Comparison of ENCODE assay signal across 18 cellular contexts in genomic region chr11:61298663-61299244, GRCh38. TPM values are rescaled to one million over a fixed set of nuclear protein-coding genes. Genes with fewer than 3 reads are reported as not detected.
DNase-seq lines count a peak whose midpoint lies in the region; ATAC-seq, FAIRE-seq and TF ChIP-seq lines count a peak whose summit lies in the region.
"Had no signal": no experiment of that assay in that cellular context is flagged by ENCODE, and none has a peak within 500 bp of the region (broad histone marks: within the 10 kb centered on the region; RNA-seq: fewer than 3 reads in every experiment).

No MANE protein-coding gene starts in this region.

- peaks cover 55% of the 10 kb centered on the region for H3K36me3 Mint-ChIP-seq in activated naive CD4-positive, alpha-beta T cell treated with anti-CD3 and anti-CD28 coated beads, Interleukin-2, amount 10 ng/mL, durations not matched to agents 7 days and 5 days
- H3K36me3 Mint-ChIP-seq in activated naive CD4-positive, alpha-beta T cell treated with anti-CD3 and anti-CD28 coated beads for 36 hours (ENCODE audit: low read depth), result peaks cover 41% of the 10 kb centered on the region

- no peaks in the 10 kb centered on the region for H3K9me3 Mint-ChIP-seq in activated naive CD4-positive, alpha-beta T cell treated with anti-CD3 and anti-CD28 coated beads, Interleukin-2, amount 10 ng/mL, durations not matched to agents 7 days and 5 days
- no peaks in the 10 kb centered on the region for H3K9me3 Mint-ChIP-seq in activated naive CD4-positive, alpha-beta T cell treated with anti-CD3 and anti-CD28 coated beads for 36 hours
- H3K9me3 Mint-ChIP-seq: T-helper 1 cell treated with Interleukin-12 subunit alpha and Interleukin-12 subunit beta and Interleukin-4 antibody, amounts not matched to agents 30 μg/mL and 1 μg/mL, for 36 hours had no signal

- H3K4me3 ChIP-seq in adipocyte (ENCODE audit: low read length) (no peak overlapping the region), HepG2 (replicated peaks in 1 of 3; ENCODE audit: insufficient read depth in 1 of 3, low read depth in 2 of 3, low read length in 3 of 3) (peak overlapping the region in 1 of 3 experiments; percentile 31; a peak in 2 of 6 replicates), testis (no peak overlapping the region)
- H3K4me3 ChIP-seq: cardiac muscle cell, esophagus muscularis mucosa, sigmoid colon, transverse colon had no signal

- CTCF ChIA-PET in activated naive CD4-positive, alpha-beta T cell treated with anti-CD3 and anti-CD28 coated beads, Interleukin-2, amount 10 ng/mL, durations not matched to agents 7 days and 5 days (lab: Charles Lee), result interaction anchor here (0.6 to 3.1 kb wide), 3 partner anchors 39 to 75 kb away, joined by 4 to 10 read pairs (median 4); no protein-coding TSS in a partner anchor
- CTCF ChIA-PET in activated naive CD4-positive, alpha-beta T cell treated with anti-CD3 and anti-CD28 coated beads for 36 hours (lab: Charles Lee), result interaction anchor here (1.0 kb wide), 1 partner anchor 87 kb away, joined by 4 read pairs; no protein-coding TSS in a partner anchor
- CTCF ChIA-PET in HepG2 (lab: Yijun Ruan, JAX; ENCODE audit: low intra/inter-chr PET ratio, low total read pairs), result no interaction called here

- in situ Hi-C loops in HepG2 (cut with HindIII; ENCODE audit: extremely low pct_ligation_motif_present, low pct_unique_long_range_greater_than_20kb), result no loop called here

- no peaks in the 10 kb centered on the region for H4K20me1 ChIP-seq in HepG2 (ENCODE audit: insufficient read depth, low read length)

- TF ChIP-seq CTCF in HepG2 (CRISPR knock-in tag; IDR thresholded peaks at IDR 0.05), result no peak
- no peak for TF ChIP-seq CTCF in testis (IDR thresholded peaks at IDR 0.05)

- TF ChIP-seq POLR2A in HepG2 (IDR thresholded peaks at IDR 0.05; ENCODE audit: insufficient read depth in 1 of 2, low read depth in 2 of 2, low read length in 2 of 2) (peak in 1 of 2 experiments; percentile 41; a peak in 2 of 4 replicates), testis (IDR thresholded peaks at IDR 0.05) (no peak)

- TF ChIP-seq EP300 in HepG2 (IDR thresholded peaks at IDR 0.05; ENCODE audit: low read depth in 2 of 2, low read length in 2 of 2) (peak in 1 of 2 experiments; percentile 59; a peak in 2 of 4 replicates), HepG2 (CRISPR knock-in tag; IDR thresholded peaks at IDR 0.05; ENCODE audit: borderline replicate concordance) (no peak; the same call in 1 of the 2 replicates)

- H3K4me2 ChIP-seq in HepG2 (ENCODE audit: low read depth, low read length), result peak overlapping the region; percentile 70

- peaks cover 17% of the 10 kb centered on the region for H3K79me2 ChIP-seq in HepG2 (ENCODE audit: insufficient read depth, low read length)

- 7% methylated on average over 4 of the region's 4 CpGs for whole genome bisulfite sequencing in HepG2 (ENCODE audit: low lambda C conversion rate)
- WGBS in testis, 2 donors, result 81 to 89% methylated on average over 4 of the region's 4 CpGs

- H3K27me3 ChIP-seq in adipocyte (replicated peaks; ENCODE audit: control insufficient read depth, insufficient read depth, low read length) (no peaks in the 10 kb centered on the region), HepG2 (ENCODE audit: control insufficient read depth in 1 of 2, insufficient read depth in 2 of 2, low read length in 2 of 2) (no peaks in the 10 kb centered on the region; a peak in 1 of 5 replicates), testis (no peaks in the 10 kb centered on the region)

- ATAC-seq in HepG2 (peak; percentile 55), GM21515 (IDR thresholded peaks at IDR 0.05; ENCODE audit: unreplicated experiment) (no peak)

- no peak for DNase-seq in activated naive CD4-positive, alpha-beta T cell treated with anti-CD3 and anti-CD28 coated beads, Interleukin-2, amount 10 ng/mL, durations not matched to agents 7 days and 5 days
- no peak for DNase-seq in activated naive CD4-positive, alpha-beta T cell treated with anti-CD3 and anti-CD28 coated beads for 36 hours
- peak; percentile 2 for DNase-seq in adipocyte (ENCODE audit: low read depth)
- DNase-seq in HepG2 (ENCODE audit: low spot score), result peak; percentile 96
- DNase-seq in testis, result no peak
- no peak for DNase-seq in SK-N-DZ (ENCODE audit: low spot score)
- DNase-seq in NCI-H2029 (lab: John Stamatoyannopoulos, UW), result no peak
- DNase-seq: activated CD4-positive, alpha-beta T cell treated with anti-CD3 and anti-CD28 coated beads, Interleukin-2, amount 50 U/mL, for 1 hour; activated effector memory CD4-positive, alpha-beta T cell treated with Interleukin-2 at 50 U/mL for 16 hours; MV-4-11; sigmoid colon; transverse colon had no signal

- H2AFZ ChIP-seq in HepG2 (ENCODE audit: low read length), result no peak overlapping the region

- H3K9me3 ChIP-seq in adipocyte (ENCODE audit: control insufficient read depth, low read length) (no peaks in the 10 kb centered on the region), HepG2 (ENCODE audit: low read length) (no peaks in the 10 kb centered on the region), testis (no peaks in the 10 kb centered on the region)
- H3K9me3 ChIP-seq: esophagus muscularis mucosa, sigmoid colon, transverse colon had no signal

- TF ChIP-seq RAD21 in HepG2 (CRISPR knock-in tag; IDR thresholded peaks at IDR 0.05), result no peak

- BruUV-seq in HepG2 (replicated peaks; lab: Mats Ljungman, UMichigan), result no TSS peak

- peaks cover 18% of the 10 kb centered on the region for H3K27me3 Mint-ChIP-seq in activated naive CD4-positive, alpha-beta T cell treated with anti-CD3 and anti-CD28 coated beads, Interleukin-2, amount 10 ng/mL, durations not matched to agents 7 days and 5 days
- no peaks in the 10 kb centered on the region for H3K27me3 Mint-ChIP-seq in activated naive CD4-positive, alpha-beta T cell treated with anti-CD3 and anti-CD28 coated beads for 36 hours (ENCODE audit: low read depth)

- intact Hi-C loops in activated naive CD4-positive, alpha-beta T cell treated with anti-CD3 and anti-CD28 coated beads for 36 hours (cut with micrococcal nuclease), result no loop called here
- intact Hi-C loops in HepG2 (cut with micrococcal nuclease; ENCODE audit: unreplicated experiment), result loop anchor here (2.0 kb wide), 1 partner anchor 36 kb away; no protein-coding TSS in a partner anchor
- intact Hi-C loops in testis (cut with DNase I; ENCODE audit: low total_unique reads), result no loop called here

- H3K9ac ChIP-seq in adipocyte (ENCODE audit: low read length), result peak overlapping the region; percentile 50
- peak overlapping the region; percentile 60 for H3K9ac ChIP-seq in HepG2 (ENCODE audit: insufficient read depth, low read depth, low read length)

- H3K36me3 ChIP-seq in adipocyte (ENCODE audit: control insufficient read depth, insufficient read depth, low read length, severe bottlenecking) (peaks cover 52% of the 10 kb centered on the region), HepG2 (replicated peaks in 1 of 2; ENCODE audit: control insufficient read depth in 1 of 2, insufficient read depth in 2 of 2, low read length in 2 of 2) (peaks cover 25 to 49% of the 10 kb centered on the region in 2 experiments; a peak in 4 of 5 replicates), testis (ENCODE audit: low read depth, missing control alignments) (no peaks in the 10 kb centered on the region)

- POLR2A ChIA-PET in HepG2 (lab: Yijun Ruan, JAX), result interaction anchor here (1.2 to 2.2 kb wide), 10 partner anchors 10 to 130 kb away, joined by 3 to 20 read pairs (median 4); partner anchors contain the start of genes CYB561A3, TMEM138 and TMEM216

- FAIRE-seq in HepG2 (lab: Jason Lieb, UNC), result peak; percentile 90

- H3K27ac ChIP-seq in HepG2 (ENCODE audit: extremely low read length, insufficient read depth, low read length) (peak overlapping the region; percentile 89), testis (peak overlapping the region; percentile 32 to 74)
- H3K27ac ChIP-seq: cardiac muscle cell, esophagus muscularis mucosa, HL-60, transverse colon had no signal

- peak overlapping the region; percentile 2 for H3K27ac Mint-ChIP-seq in activated naive CD4-positive, alpha-beta T cell treated with anti-CD3 and anti-CD28 coated beads, Interleukin-2, amount 10 ng/mL, durations not matched to agents 7 days and 5 days
- no peak overlapping the region for H3K27ac Mint-ChIP-seq in activated naive CD4-positive, alpha-beta T cell treated with anti-CD3 and anti-CD28 coated beads for 36 hours

- H3K4me1 ChIP-seq in adipocyte (ENCODE audit: control insufficient read depth, insufficient read depth, low read length), result peaks cover 33% of the 10 kb centered on the region
- peaks cover 50% of the 10 kb centered on the region for H3K4me1 ChIP-seq in HepG2 (ENCODE audit: insufficient read depth, low read length)
- peaks cover 30% of the 10 kb centered on the region for H3K4me1 ChIP-seq in testis

- H3K4me3 Mint-ChIP-seq in activated naive CD4-positive, alpha-beta T cell treated with anti-CD3 and anti-CD28 coated beads, Interleukin-2, amount 10 ng/mL, durations not matched to agents 7 days and 5 days, result no peak overlapping the region
- H3K4me3 Mint-ChIP-seq in activated naive CD4-positive, alpha-beta T cell treated with anti-CD3 and anti-CD28 coated beads for 36 hours, result no peak overlapping the region
- H3K4me3 Mint-ChIP-seq: T-helper 1 cell treated with Interleukin-12 subunit alpha and Interleukin-12 subunit beta and Interleukin-4 antibody, amounts not matched to agents 30 μg/mL and 1 μg/mL, for 36 hours had no signal

- H3K4me1 Mint-ChIP-seq in activated naive CD4-positive, alpha-beta T cell treated with anti-CD3 and anti-CD28 coated beads, Interleukin-2, amount 10 ng/mL, durations not matched to agents 7 days and 5 days, result peaks cover 34% of the 10 kb centered on the region
- H3K4me1 Mint-ChIP-seq in activated naive CD4-positive, alpha-beta T cell treated with anti-CD3 and anti-CD28 coated beads for 36 hours (ENCODE audit: low read depth), result peaks cover 25% of the 10 kb centered on the region

RNA-seq across cellular contexts. Expression of gene VWCE, which starts 3.6 kb away (rescaled TPM):
- total RNA-seq in activated naive CD4-positive, alpha-beta T cell treated with anti-CD3 and anti-CD28 coated beads for 36 hours, result 1 to 10 TPM; 6.6 TPM
- 10.4 and 27.6 TPM in 2 replicates for total RNA-seq in HepG2 (2016; rRNA removed; fragmentation: Illumina TruSeq; extraction: Trizol)
- total RNA-seq in HepG2 (2016; cell fraction: cytosol; rRNA removed; fragmentation: Illumina TruSeq; extraction: Trizol; ENCODE audit: low read depth), result 21.1 and 23.2 TPM in 2 replicates
- 9.5 and 29.7 TPM in 2 replicates for total RNA-seq in HepG2 (2016; cell fraction: insoluble cytoplasmic fraction; rRNA removed; fragmentation: Illumina TruSeq; extraction: Trizol)
- 16.2 and 16.5 TPM in 2 replicates for total RNA-seq in HepG2 (2016; cell fraction: membrane; rRNA removed; fragmentation: Illumina TruSeq; extraction: Trizol)
- 45.6 and 50.3 TPM in 2 replicates for total RNA-seq in HepG2 (2016; cell fraction: nucleus; rRNA removed; fragmentation: Illumina TruSeq; extraction: Trizol)
- 58.3 and 59.7 TPM in 2 replicates for polyA plus RNA-seq in HepG2 (2011; rRNA removed)
- polyA plus RNA-seq in HepG2 (2011; cell fraction: cytosol; rRNA removed), result 16.1 and 23.9 TPM in 2 replicates
- 269 and 312 TPM in 2 replicates for polyA plus RNA-seq in HepG2 (2011; cell fraction: nucleus; rRNA removed)
- 91.9 and 92.4 TPM in 2 replicates for polyA plus RNA-seq in HepG2 (2012)
- 7.3 and 7.8 TPM in 2 replicates for polyA plus RNA-seq in HepG2 (2016; cell fraction: cytosol; fragmentation: Illumina TruSeq; extraction: Trizol; ENCODE audit: low read depth)
- 16.7 and 20.6 TPM in 2 replicates for polyA plus RNA-seq in HepG2 (2016; cell fraction: insoluble cytoplasmic fraction; fragmentation: Illumina TruSeq; extraction: Trizol; ENCODE audit: low read depth)
- polyA plus RNA-seq in HepG2 (2016; cell fraction: membrane; fragmentation: Illumina TruSeq; extraction: Trizol; ENCODE audit: low read depth), result 11.9 and 13.4 TPM in 2 replicates
- 214 and 228 TPM in 2 replicates for polyA plus RNA-seq in HepG2 (2016; cell fraction: nucleus; fragmentation: Illumina TruSeq; extraction: Trizol; ENCODE audit: insufficient read depth, low read depth)
- polyA minus RNA-seq in HepG2 (2011; rRNA and poly(A)+ RNA removed; ENCODE audit: low replicate concordance), result 0.94 and 72.8 TPM in 2 replicates
- polyA minus RNA-seq in HepG2 (2011; cell fraction: cytosol; rRNA and poly(A)+ RNA removed), result 17.8 and 19.7 TPM in 2 replicates
- 60.5 and 66.8 TPM in 2 replicates for polyA minus RNA-seq in HepG2 (2011; cell fraction: nucleus; rRNA and poly(A)+ RNA removed)
- total RNA-seq in testis, result 10 to 100 TPM; 11.1 TPM
- polyA plus RNA-seq in testis (ENCODE audit: insufficient read depth, low read depth, low replicate concordance), result 6.6 TPM
- polyA plus RNA-seq in SK-N-DZ (2014; cell fraction: cytosol; rRNA removed), result 11.5 and 12.5 TPM in 2 replicates
- 24.7 and 36.1 TPM in 2 replicates for polyA plus RNA-seq in SK-N-DZ (2014; cell fraction: nucleus; rRNA removed)

RNA-seq across cellular contexts. Expression of gene DDB1, which starts 34.2 kb away (rescaled TPM):
- total RNA-seq in activated naive CD4-positive, alpha-beta T cell treated with anti-CD3 and anti-CD28 coated beads for 36 hours, result 100 to 1,000 TPM; 227 to 236 TPM
- total RNA-seq in HepG2 (2016; rRNA removed; fragmentation: Illumina TruSeq; extraction: Trizol) (266 and 292 TPM in 2 replicates), testis (100 to 1,000 TPM; 266 to 333 TPM)
- total RNA-seq in HepG2 (2016; cell fraction: cytosol; rRNA removed; fragmentation: Illumina TruSeq; extraction: Trizol; ENCODE audit: low read depth), result 44.8 and 45.1 TPM in 2 replicates
- 272 and 286 TPM in 2 replicates for total RNA-seq in HepG2 (2016; cell fraction: insoluble cytoplasmic fraction; rRNA removed; fragmentation: Illumina TruSeq; extraction: Trizol)
- total RNA-seq in HepG2 (2016; cell fraction: membrane; rRNA removed; fragmentation: Illumina TruSeq; extraction: Trizol), result 67.0 and 70.3 TPM in 2 replicates
- total RNA-seq in HepG2 (2016; cell fraction: nucleus; rRNA removed; fragmentation: Illumina TruSeq; extraction: Trizol), result 147 and 162 TPM in 2 replicates
- polyA plus RNA-seq in HepG2 (2011; rRNA removed) (175 and 217 TPM in 2 replicates), testis (ENCODE audit: insufficient read depth, low read depth, low replicate concordance) (257 TPM)
- polyA plus RNA-seq in HepG2 (2011; cell fraction: cytosol; rRNA removed), result 205 and 216 TPM in 2 replicates
- polyA plus RNA-seq in HepG2 (2011; cell fraction: nucleus; rRNA removed), result 144 and 152 TPM in 2 replicates
- 123 and 153 TPM in 2 replicates for polyA plus RNA-seq in HepG2 (2012)
- polyA plus RNA-seq in HepG2 (2016; cell fraction: cytosol; fragmentation: Illumina TruSeq; extraction: Trizol; ENCODE audit: low read depth), result 13.5 and 15.8 TPM in 2 replicates
- 239 and 252 TPM in 2 replicates for polyA plus RNA-seq in HepG2 (2016; cell fraction: insoluble cytoplasmic fraction; fragmentation: Illumina TruSeq; extraction: Trizol; ENCODE audit: low read depth)
- polyA plus RNA-seq in HepG2 (2016; cell fraction: membrane; fragmentation: Illumina TruSeq; extraction: Trizol; ENCODE audit: low read depth), result 34.0 and 38.3 TPM in 2 replicates
- polyA plus RNA-seq in HepG2 (2016; cell fraction: nucleus; fragmentation: Illumina TruSeq; extraction: Trizol; ENCODE audit: insufficient read depth, low read depth), result 168 and 174 TPM in 2 replicates
- 584 and 611 TPM in 2 replicates for polyA minus RNA-seq in HepG2 (2011; rRNA and poly(A)+ RNA removed; ENCODE audit: low replicate concordance)
- polyA minus RNA-seq in HepG2 (2011; cell fraction: cytosol; rRNA and poly(A)+ RNA removed), result 276 and 305 TPM in 2 replicates
- polyA minus RNA-seq in HepG2 (2011; cell fraction: nucleus; rRNA and poly(A)+ RNA removed), result 187 and 203 TPM in 2 replicates
- 263 and 280 TPM in 2 replicates for polyA plus RNA-seq in SK-N-DZ (2014; cell fraction: cytosol; rRNA removed)
- 141 and 143 TPM in 2 replicates for polyA plus RNA-seq in SK-N-DZ (2014; cell fraction: nucleus; rRNA removed)

RNA-seq across cellular contexts. Expression of gene TKFC, which starts 34.3 kb away (rescaled TPM):
- total RNA-seq in activated naive CD4-positive, alpha-beta T cell treated with anti-CD3 and anti-CD28 coated beads for 36 hours, result 100 to 1,000 TPM; 146 to 154 TPM
- total RNA-seq in HepG2 (2016; rRNA removed; fragmentation: Illumina TruSeq; extraction: Trizol) (173 and 197 TPM in 2 replicates), testis (100 to 1,000 TPM in 1 of 2 donors, 10 to 100 TPM in 1; 90.1 to 121 TPM)
- 25.7 and 34.7 TPM in 2 replicates for total RNA-seq in HepG2 (2016; cell fraction: cytosol; rRNA removed; fragmentation: Illumina TruSeq; extraction: Trizol; ENCODE audit: low read depth)
- 152 and 194 TPM in 2 replicates for total RNA-seq in HepG2 (2016; cell fraction: insoluble cytoplasmic fraction; rRNA removed; fragmentation: Illumina TruSeq; extraction: Trizol)
- 38.7 and 39.8 TPM in 2 replicates for total RNA-seq in HepG2 (2016; cell fraction: membrane; rRNA removed; fragmentation: Illumina TruSeq; extraction: Trizol)
- 130 and 153 TPM in 2 replicates for total RNA-seq in HepG2 (2016; cell fraction: nucleus; rRNA removed; fragmentation: Illumina TruSeq; extraction: Trizol)
- polyA plus RNA-seq in HepG2 (2011; rRNA removed) (147 and 237 TPM in 2 replicates), testis (ENCODE audit: insufficient read depth, low read depth, low replicate concordance) (159 TPM)
- polyA plus RNA-seq in HepG2 (2011; cell fraction: cytosol; rRNA removed), result 67.4 and 90.7 TPM in 2 replicates
- polyA plus RNA-seq in HepG2 (2011; cell fraction: nucleus; rRNA removed), result 653 and 783 TPM in 2 replicates
- 226 and 325 TPM in 2 replicates for polyA plus RNA-seq in HepG2 (2012)
- polyA plus RNA-seq in HepG2 (2016; cell fraction: cytosol; fragmentation: Illumina TruSeq; extraction: Trizol; ENCODE audit: low read depth), result 15.1 and 18.3 TPM in 2 replicates
- 134 and 173 TPM in 2 replicates for polyA plus RNA-seq in HepG2 (2016; cell fraction: insoluble cytoplasmic fraction; fragmentation: Illumina TruSeq; extraction: Trizol; ENCODE audit: low read depth)
- 31.3 and 33.9 TPM in 2 replicates for polyA plus RNA-seq in HepG2 (2016; cell fraction: membrane; fragmentation: Illumina TruSeq; extraction: Trizol; ENCODE audit: low read depth)
- polyA plus RNA-seq in HepG2 (2016; cell fraction: nucleus; fragmentation: Illumina TruSeq; extraction: Trizol; ENCODE audit: insufficient read depth, low read depth), result 236 and 246 TPM in 2 replicates
- 121 and 450 TPM in 2 replicates for polyA minus RNA-seq in HepG2 (2011; rRNA and poly(A)+ RNA removed; ENCODE audit: low replicate concordance)
- polyA minus RNA-seq in HepG2 (2011; cell fraction: cytosol; rRNA and poly(A)+ RNA removed), result 129 and 149 TPM in 2 replicates
- 181 and 214 TPM in 2 replicates for polyA minus RNA-seq in HepG2 (2011; cell fraction: nucleus; rRNA and poly(A)+ RNA removed)
- polyA plus RNA-seq in SK-N-DZ (2014; cell fraction: cytosol; rRNA removed), result 64.3 and 88.2 TPM in 2 replicates
- 122 and 159 TPM in 2 replicates for polyA plus RNA-seq in SK-N-DZ (2014; cell fraction: nucleus; rRNA removed)

RNA-seq across cellular contexts. Expression of gene PGA5, which starts 57.8 kb away (rescaled TPM):
- not detected for total RNA-seq in activated naive CD4-positive, alpha-beta T cell treated with anti-CD3 and anti-CD28 coated beads for 36 hours
- total RNA-seq in HepG2 (2016; rRNA removed; fragmentation: Illumina TruSeq; extraction: Trizol), result not detected in 2 replicates
- not detected in 2 replicates for total RNA-seq in HepG2 (2016; cell fraction: cytosol; rRNA removed; fragmentation: Illumina TruSeq; extraction: Trizol; ENCODE audit: low read depth)
- not detected in 2 replicates for total RNA-seq in HepG2 (2016; cell fraction: insoluble cytoplasmic fraction; rRNA removed; fragmentation: Illumina TruSeq; extraction: Trizol)
- total RNA-seq in HepG2 (2016; cell fraction: membrane; rRNA removed; fragmentation: Illumina TruSeq; extraction: Trizol), result not detected in 2 replicates
- total RNA-seq in HepG2 (2016; cell fraction: nucleus; rRNA removed; fragmentation: Illumina TruSeq; extraction: Trizol), result not detected in 2 replicates
- not detected in 2 replicates for polyA plus RNA-seq in HepG2 (2011; rRNA removed)
- not detected in 2 replicates for polyA plus RNA-seq in HepG2 (2011; cell fraction: cytosol; rRNA removed)
- polyA plus RNA-seq in HepG2 (2011; cell fraction: nucleus; rRNA removed), result not detected in 2 replicates
- polyA plus RNA-seq in HepG2 (2012), result 0.53 and 0.99 TPM in 2 replicates
- not detected in 2 replicates for polyA plus RNA-seq in HepG2 (2016; cell fraction: cytosol; fragmentation: Illumina TruSeq; extraction: Trizol; ENCODE audit: low read depth)
- not detected in 2 replicates for polyA plus RNA-seq in HepG2 (2016; cell fraction: insoluble cytoplasmic fraction; fragmentation: Illumina TruSeq; extraction: Trizol; ENCODE audit: low read depth)
- polyA plus RNA-seq in HepG2 (2016; cell fraction: membrane; fragmentation: Illumina TruSeq; extraction: Trizol; ENCODE audit: low read depth), result not detected in 2 replicates
- polyA plus RNA-seq in HepG2 (2016; cell fraction: nucleus; fragmentation: Illumina TruSeq; extraction: Trizol; ENCODE audit: insufficient read depth, low read depth), result not detected in 2 replicates
- polyA minus RNA-seq in HepG2 (2011; rRNA and poly(A)+ RNA removed; ENCODE audit: low replicate concordance), result not detected in 2 replicates
- not detected in 2 replicates for polyA minus RNA-seq in HepG2 (2011; cell fraction: cytosol; rRNA and poly(A)+ RNA removed)
- polyA minus RNA-seq in HepG2 (2011; cell fraction: nucleus; rRNA and poly(A)+ RNA removed), result not detected in 2 replicates
- under 1 TPM; 0.39 to 0.43 TPM for total RNA-seq in testis
- 1.5 TPM for polyA plus RNA-seq in testis (ENCODE audit: insufficient read depth, low read depth, low replicate concordance)
- polyA plus RNA-seq in SK-N-DZ (2014; cell fraction: cytosol; rRNA removed), result not detected in 2 replicates
- not detected in 2 replicates for polyA plus RNA-seq in SK-N-DZ (2014; cell fraction: nucleus; rRNA removed)
- total RNA-seq: A673 had no signal

Comparison
In these comparisons a context has a peak if more than half of its experiments do, and no peak if none do; other contexts are left out.
1. DNase-seq: peak in adipocyte (single experiment) and HepG2 (single experiment); none in activated naive CD4-positive, alpha-beta T cell treated with anti-CD3 and anti-CD28 coated beads, Interleukin-2, amount 10 ng/mL, durations not matched to agents 7 days and 5 days (single experiment), activated naive CD4-positive, alpha-beta T cell treated with anti-CD3 and anti-CD28 coated beads for 36 hours (single experiment), testis (single experiment), SK-N-DZ (single experiment) and NCI-H2029 (single experiment).